ENCODE assay signal across 1 cellular context in the genomic region with DNA sequence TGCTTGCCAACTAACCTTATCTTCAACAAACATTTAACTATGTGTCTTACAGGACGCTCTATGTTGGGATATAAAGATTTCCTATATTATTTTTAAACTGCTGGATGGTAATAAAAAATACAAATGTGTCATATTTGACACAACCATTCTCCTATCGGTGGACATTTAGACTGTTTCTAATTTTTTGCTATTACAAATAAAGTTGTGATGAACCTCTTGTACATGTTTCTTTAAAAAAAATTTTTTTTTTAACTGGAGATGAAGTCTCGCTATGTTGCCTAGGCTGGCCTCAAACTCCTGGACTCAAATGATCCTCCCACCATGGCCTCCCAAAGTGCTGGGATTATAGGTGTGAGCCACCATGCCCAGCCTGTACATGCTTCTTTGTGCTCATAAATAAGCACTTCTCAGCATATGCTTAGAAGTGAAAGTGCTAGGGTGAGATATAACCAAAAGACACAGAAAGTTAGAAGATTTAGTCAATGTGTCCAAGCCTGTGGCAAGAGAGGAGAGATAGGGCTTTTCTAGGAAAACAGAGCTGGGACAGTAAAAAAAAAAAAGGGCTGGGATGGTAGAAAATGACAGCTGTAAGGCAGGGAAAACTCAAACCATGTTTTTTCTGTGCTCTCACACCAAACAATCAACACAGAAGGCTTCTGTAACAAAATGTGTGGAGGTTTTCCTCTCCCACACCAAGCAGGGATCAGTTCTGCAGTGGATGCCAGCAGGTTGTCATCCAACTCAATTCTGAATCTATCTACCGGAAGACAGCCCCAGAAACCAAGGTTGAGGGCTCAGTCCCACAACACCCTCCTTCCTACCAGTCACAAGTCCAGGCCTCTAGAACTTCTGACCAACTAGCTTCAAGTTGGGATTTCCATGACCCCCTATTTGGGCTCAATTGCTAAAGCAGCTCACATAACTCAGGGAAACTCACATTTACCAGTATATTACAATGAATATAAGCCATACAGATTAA.
A peak's percentile ranks its signal among the peaks of the same experiment; 100 is the strongest.
TF ChIP-seq lines count a peak whose summit lies in the region.

No MANE protein-coding gene starts in this region.

TF ChIP-seq in K562, 482 proteins besides CTCF, POLR2A, EP300 and RAD21 (continued from another document and continues in another):
- TF ChIP-seq WHSC1 (IDR thresholded peaks at IDR 0.05; ENCODE audit: low read length) (no peak), THRAP3 (IDR thresholded peaks at IDR 0.05; ENCODE audit: borderline replicate concordance) (no peak), GTF3C2 (IDR thresholded peaks at IDR 0.05; ENCODE audit: borderline replicate concordance, extremely low read depth, insufficient read length) (no peak), ZNF511 (CRISPR knock-in tag; IDR thresholded peaks at IDR 0.05) (no peak), ZHX1 (conservative IDR thresholded peaks at IDR 0.05; ENCODE audit: low read length) (no peak; the same call in 1 of the 2 replicates), PREB (CRISPR knock-in tag; IDR thresholded peaks at IDR 0.05) (no peak), ZNF830 (CRISPR knock-in tag; IDR thresholded peaks at IDR 0.05) (no peak), ZZZ3 (IDR thresholded peaks at IDR 0.05) (no peak), ZNF445 (CRISPR knock-in tag; IDR thresholded peaks at IDR 0.05; ENCODE audit: low read depth) (no peak), EZH2 (IDR thresholded peaks at IDR 0.05; ENCODE audit: borderline replicate concordance, low read depth, low read length) (no peak), ZNF274 (IDR thresholded peaks at IDR 0.05; ENCODE audit: borderline replicate concordance, low read depth, low read length) (no peak), ZBTB5 (IDR thresholded peaks at IDR 0.05) (no peak), CTBP1 (IDR thresholded peaks at IDR 0.05; ENCODE audit: borderline replicate concordance) (no peak; the same call in 1 of the 2 replicates), FOXM1 (IDR thresholded peaks at IDR 0.05; ENCODE audit: low read depth) (no peak), FOXM1 (CRISPR knock-in tag; IDR thresholded peaks at IDR 0.05; ENCODE audit: low read depth) (no peak), HINFP (tag; conservative IDR thresholded peaks at IDR 0.05; ENCODE audit: low read depth) (no peak), NFXL1 (CRISPR knock-in tag; IDR thresholded peaks at IDR 0.05) (no peak), ZNF239 (CRISPR knock-in tag; IDR thresholded peaks at IDR 0.05) (no peak), SIRT6 (IDR thresholded peaks at IDR 0.05; ENCODE audit: low read depth, low read length) (no peak), MTA3 (IDR thresholded peaks at IDR 0.05; ENCODE audit: borderline replicate concordance) (peak; percentile 39; the same call in 1 of the 2 replicates), HNRNPL (IDR thresholded peaks at IDR 0.05; ENCODE audit: low read depth, low read length) (no peak), BACH1 (tag; IDR thresholded peaks at IDR 0.05) (no peak), ZNF347 (CRISPR knock-in tag; IDR thresholded peaks at IDR 0.05; ENCODE audit: low read depth) (no peak), TAF1 (IDR thresholded peaks at IDR 0.05; ENCODE audit: control insufficient read depth, extremely low read depth, insufficient read depth, low read length, severe bottlenecking) (peak; percentile 22), MYNN (IDR thresholded peaks at IDR 0.05) (no peak), MYNN (CRISPR knock-in tag; IDR thresholded peaks at IDR 0.05) (no peak), GABPB1 (CRISPR knock-in tag; IDR thresholded peaks at IDR 0.05) (no peak), IRF9 (tag; IDR thresholded peaks at IDR 0.05) (no peak)
- TF ChIP-seq, protein P1, sequence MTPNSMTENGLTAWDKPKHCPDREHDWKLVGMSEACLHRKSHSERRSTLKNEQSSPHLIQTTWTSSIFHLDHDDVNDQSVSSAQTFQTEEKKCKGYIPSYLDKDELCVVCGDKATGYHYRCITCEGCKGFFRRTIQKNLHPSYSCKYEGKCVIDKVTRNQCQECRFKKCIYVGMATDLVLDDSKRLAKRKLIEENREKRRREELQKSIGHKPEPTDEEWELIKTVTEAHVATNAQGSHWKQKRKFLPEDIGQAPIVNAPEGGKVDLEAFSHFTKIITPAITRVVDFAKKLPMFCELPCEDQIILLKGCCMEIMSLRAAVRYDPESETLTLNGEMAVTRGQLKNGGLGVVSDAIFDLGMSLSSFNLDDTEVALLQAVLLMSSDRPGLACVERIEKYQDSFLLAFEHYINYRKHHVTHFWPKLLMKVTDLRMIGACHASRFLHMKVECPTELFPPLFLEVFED (CRISPR knock-in tag; conservative IDR thresholded peaks at IDR 0.05) = no peak
- TF ChIP-seq, protein P2, sequence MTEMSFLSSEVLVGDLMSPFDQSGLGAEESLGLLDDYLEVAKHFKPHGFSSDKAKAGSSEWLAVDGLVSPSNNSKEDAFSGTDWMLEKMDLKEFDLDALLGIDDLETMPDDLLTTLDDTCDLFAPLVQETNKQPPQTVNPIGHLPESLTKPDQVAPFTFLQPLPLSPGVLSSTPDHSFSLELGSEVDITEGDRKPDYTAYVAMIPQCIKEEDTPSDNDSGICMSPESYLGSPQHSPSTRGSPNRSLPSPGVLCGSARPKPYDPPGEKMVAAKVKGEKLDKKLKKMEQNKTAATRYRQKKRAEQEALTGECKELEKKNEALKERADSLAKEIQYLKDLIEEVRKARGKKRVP (CRISPR knock-in tag; IDR thresholded peaks at IDR 0.05) = no peak
- TF ChIP-seq, protein P3, sequence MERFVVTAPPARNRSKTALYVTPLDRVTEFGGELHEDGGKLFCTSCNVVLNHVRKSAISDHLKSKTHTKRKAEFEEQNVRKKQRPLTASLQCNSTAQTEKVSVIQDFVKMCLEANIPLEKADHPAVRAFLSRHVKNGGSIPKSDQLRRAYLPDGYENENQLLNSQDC (CRISPR knock-in tag; IDR thresholded peaks at IDR 0.05) = no peak
- TF ChIP-seq, protein P4, sequence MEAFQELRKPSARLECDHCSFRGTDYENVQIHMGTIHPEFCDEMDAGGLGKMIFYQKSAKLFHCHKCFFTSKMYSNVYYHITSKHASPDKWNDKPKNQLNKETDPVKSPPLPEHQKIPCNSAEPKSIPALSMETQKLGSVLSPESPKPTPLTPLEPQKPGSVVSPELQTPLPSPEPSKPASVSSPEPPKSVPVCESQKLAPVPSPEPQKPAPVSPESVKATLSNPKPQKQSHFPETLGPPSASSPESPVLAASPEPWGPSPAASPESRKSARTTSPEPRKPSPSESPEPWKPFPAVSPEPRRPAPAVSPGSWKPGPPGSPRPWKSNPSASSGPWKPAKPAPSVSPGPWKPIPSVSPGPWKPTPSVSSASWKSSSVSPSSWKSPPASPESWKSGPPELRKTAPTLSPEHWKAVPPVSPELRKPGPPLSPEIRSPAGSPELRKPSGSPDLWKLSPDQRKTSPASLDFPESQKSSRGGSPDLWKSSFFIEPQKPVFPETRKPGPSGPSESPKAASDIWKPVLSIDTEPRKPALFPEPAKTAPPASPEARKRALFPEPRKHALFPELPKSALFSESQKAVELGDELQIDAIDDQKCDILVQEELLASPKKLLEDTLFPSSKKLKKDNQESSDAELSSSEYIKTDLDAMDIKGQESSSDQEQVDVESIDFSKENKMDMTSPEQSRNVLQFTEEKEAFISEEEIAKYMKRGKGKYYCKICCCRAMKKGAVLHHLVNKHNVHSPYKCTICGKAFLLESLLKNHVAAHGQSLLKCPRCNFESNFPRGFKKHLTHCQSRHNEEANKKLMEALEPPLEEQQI (IDR thresholded peaks at IDR 0.05) = no peak
- TF ChIP-seq, protein P5, sequence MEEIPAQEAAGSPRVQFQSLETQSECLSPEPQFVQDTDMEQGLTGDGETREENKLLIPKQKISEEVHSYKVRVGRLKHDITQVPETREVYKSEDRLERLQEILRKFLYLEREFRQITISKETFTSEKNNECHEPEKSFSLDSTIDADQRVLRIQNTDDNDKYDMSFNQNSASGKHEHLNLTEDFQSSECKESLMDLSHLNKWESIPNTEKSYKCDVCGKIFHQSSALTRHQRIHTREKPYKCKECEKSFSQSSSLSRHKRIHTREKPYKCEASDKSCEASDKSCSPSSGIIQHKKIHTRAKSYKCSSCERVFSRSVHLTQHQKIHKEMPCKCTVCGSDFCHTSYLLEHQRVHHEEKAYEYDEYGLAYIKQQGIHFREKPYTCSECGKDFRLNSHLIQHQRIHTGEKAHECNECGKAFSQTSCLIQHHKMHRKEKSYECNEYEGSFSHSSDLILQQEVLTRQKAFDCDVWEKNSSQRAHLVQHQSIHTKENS (CRISPR knock-in tag; IDR thresholded peaks at IDR 0.05) = no peak
